Comparison of ENCODE assay signal across 15 cellular contexts in the genomic region with DNA sequence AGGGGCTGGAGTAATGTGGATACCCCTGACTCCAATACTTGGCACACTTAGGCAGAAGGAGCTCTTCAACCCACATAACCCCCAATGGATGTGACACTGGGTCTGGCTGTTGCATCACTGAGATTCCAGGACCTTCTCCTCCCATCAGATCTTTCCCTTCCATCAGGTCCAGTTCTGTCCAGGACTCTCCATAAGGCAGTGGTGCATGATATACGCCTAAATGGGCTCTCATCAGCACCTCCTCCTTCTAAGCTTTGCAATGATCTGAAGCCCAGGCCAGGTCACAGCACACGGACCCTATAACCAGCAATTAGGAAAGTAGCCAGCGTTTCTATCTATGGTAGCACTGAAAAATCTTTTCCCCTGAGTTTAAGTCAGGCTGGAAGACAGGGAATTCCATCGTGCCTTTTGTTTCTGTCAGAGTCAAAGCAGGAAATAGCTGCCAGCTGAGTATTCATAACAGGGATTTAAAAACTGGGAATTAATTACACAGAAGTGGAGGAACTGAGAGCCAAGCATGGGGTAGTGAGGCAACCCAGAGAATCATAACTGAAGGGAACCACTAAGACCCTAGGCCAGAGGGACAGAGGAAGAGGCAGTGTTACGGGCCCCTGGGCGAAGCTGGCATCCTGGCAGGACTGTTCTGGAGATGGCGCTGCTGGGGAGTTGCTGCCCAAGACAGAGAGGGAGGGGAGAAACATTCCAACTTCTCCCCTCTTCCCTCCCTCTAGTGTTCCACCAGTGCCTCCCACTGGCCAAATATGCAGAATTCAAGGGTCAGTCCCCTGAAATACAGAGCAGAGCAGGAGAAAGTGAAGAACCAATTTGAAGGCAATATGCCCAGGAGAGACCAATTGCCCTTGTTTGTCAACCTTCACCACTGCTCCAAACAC. TPM values are rescaled to one million over a fixed set of nuclear protein-coding genes. Genes with fewer than 3 reads are reported as not detected.
DNase-seq lines count a peak whose midpoint lies in the region; ATAC-seq and TF ChIP-seq lines count a peak whose summit lies in the region.
"Had no signal": no experiment of that assay in that cellular context is flagged by ENCODE, and none has a peak within 500 bp of the region (broad histone marks: within the 10 kb centered on the region; RNA-seq: fewer than 3 reads in every experiment).

No MANE protein-coding gene starts in this region.

- H3K4me1 ChIP-seq in BE2C, result no peaks in the 10 kb centered on the region

- H3K4me1 Mint-ChIP-seq in nephron progenitor cell, result no peaks in the 10 kb centered on the region
- H3K4me1 Mint-ChIP-seq: activated naive CD4-positive, alpha-beta T cell treated with anti-CD3 and anti-CD28 coated beads, Interleukin-2, amount 50 U/mL, for 24 hours had no signal

- in situ Hi-C loops in brain microvascular endothelial cell (cut with HindIII; ENCODE audit: low pct_ligation_motif_present, low sequenced_read_pairs), result no loop called here

- no peaks in the 10 kb centered on the region for H3K36me3 Mint-ChIP-seq in nephron progenitor cell (ENCODE audit: low read depth)
- H3K36me3 Mint-ChIP-seq: activated naive CD4-positive, alpha-beta T cell treated with anti-CD3 and anti-CD28 coated beads, Interleukin-2, amount 50 U/mL, for 24 hours had no signal

- no peak overlapping the region for H3K27ac ChIP-seq in brain microvascular endothelial cell
- H3K27ac ChIP-seq: KMS-11 had no signal

- H3K36me3 ChIP-seq in BE2C (no peaks in the 10 kb centered on the region), brain microvascular endothelial cell (replicated peaks) (no peaks in the 10 kb centered on the region)

- H3K27me3 ChIP-seq in BE2C (no peaks in the 10 kb centered on the region), brain microvascular endothelial cell (replicated peaks) (no peaks in the 10 kb centered on the region)

- peaks cover 10% of the 10 kb centered on the region for H3K27me3 Mint-ChIP-seq in nephron progenitor cell (ENCODE audit: low read depth, poor library complexity)
- H3K27me3 Mint-ChIP-seq: activated naive CD4-positive, alpha-beta T cell treated with anti-CD3 and anti-CD28 coated beads, Interleukin-2, amount 50 U/mL, for 24 hours had no signal

- no peak overlapping the region for H3K27ac Mint-ChIP-seq in nephron progenitor cell
- H3K27ac Mint-ChIP-seq: activated naive CD4-positive, alpha-beta T cell treated with anti-CD3 and anti-CD28 coated beads, Interleukin-2, amount 50 U/mL, for 24 hours had no signal

- no peak for DNase-seq in BE2C
- DNase-seq in HFF-Myc (ENCODE audit: extremely low read depth, low read depth), result no peak
- no peak for DNase-seq in brain microvascular endothelial cell
- peak; percentile 42 to 70 for DNase-seq in lung microvascular endothelial cell (ENCODE audit: low read depth in 2 of 2)
- no peak for DNase-seq in nephron progenitor cell
- no peak for DNase-seq in COLO829 (ENCODE audit: low spot score)
- DNase-seq in activated CD8-positive, alpha-beta memory T cell treated with anti-CD3 and anti-CD28 coated beads, Interleukin-2, amount 50 U/mL, for 48 hours, result no peak
- DNase-seq: COR-L47; hippocampal formation; stimulated activated CD4-positive, alpha-beta T cell treated with anti-CD3 and anti-CD28 coated beads, Interleukin-2, amount 100 ng/mL, for 48 hours; stimulated activated naive CD4-positive, alpha-beta T cell had no signal

- no peak overlapping the region for H3K4me3 ChIP-seq in BE2C (ENCODE audit: low read depth, low read length)
- no peak overlapping the region for H3K4me3 ChIP-seq in HFF-Myc (replicated peaks; ENCODE audit: low read depth, low read length)
- no peak overlapping the region for H3K4me3 ChIP-seq in brain microvascular endothelial cell (ENCODE audit: low read depth, low read length)
- H3K4me3 ChIP-seq: GM12878 had no signal

- H3K9me3 Mint-ChIP-seq in nephron progenitor cell, result no peaks in the 10 kb centered on the region
- H3K9me3 Mint-ChIP-seq: activated naive CD4-positive, alpha-beta T cell treated with anti-CD3 and anti-CD28 coated beads, Interleukin-2, amount 50 U/mL, for 24 hours had no signal

- H3K4me3 Mint-ChIP-seq in nephron progenitor cell, result no peak overlapping the region
- H3K4me3 Mint-ChIP-seq: activated naive CD4-positive, alpha-beta T cell treated with anti-CD3 and anti-CD28 coated beads, Interleukin-2, amount 50 U/mL, for 24 hours had no signal

- ATAC-seq in GM21528 (IDR thresholded peaks at IDR 0.05; ENCODE audit: low FRiP score, unreplicated experiment), result no peak
- ATAC-seq: GM12878 had no signal

- 0 out of 2 replicates have a peak, but pooled peaks have one; percentile 10 for TF ChIP-seq CTCF in BE2C (IDR thresholded peaks at IDR 0.05; ENCODE audit: low read depth, low read length)
- TF ChIP-seq CTCF in HFF-Myc (IDR thresholded peaks at IDR 0.05; ENCODE audit: low read depth, low read length, missing control alignments), result peak; percentile 11
- peak; percentile 19 for TF ChIP-seq CTCF in brain microvascular endothelial cell (IDR thresholded peaks at IDR 0.05; ENCODE audit: low read depth, low read length, missing control alignments)
- no peak for TF ChIP-seq CTCF in nephron progenitor cell (IDR thresholded peaks at IDR 0.05)

- no peaks in the 10 kb centered on the region for H3K9me3 ChIP-seq in BE2C

RNA-seq across cellular contexts. Expression of a gene that starts 37.5 kb away (rescaled TPM):
- 1.1 TPM for polyA plus RNA-seq in BE2C (2012; ENCODE audit: insufficient read depth, insufficient read length, low read depth)
- total RNA-seq in lung microvascular endothelial cell, result not detected in 2 replicates

Comparison
In these comparisons a context has a peak if more than half of its experiments do, and no peak if none do; other contexts are left out.
1. DNase-seq: peak in lung microvascular endothelial cell (2 of 2); none in BE2C (single experiment), HFF-Myc (single experiment), brain microvascular endothelial cell (single experiment), nephron progenitor cell (single experiment), COLO829 (single experiment) and activated CD8-positive, alpha-beta memory T cell treated with anti-CD3 and anti-CD28 coated beads, Interleukin-2, amount 50 U/mL, for 48 hours (single experiment).